In genomic region chr22:49788492-49788891, GRCh38 we compare ENCODE assay signal across 11 cellular contexts. TPM values are rescaled to one million over a fixed set of nuclear protein-coding genes. Genes with fewer than 3 reads are reported as not detected.
DNase-seq lines count a peak whose midpoint lies in the region; ATAC-seq, FAIRE-seq and TF ChIP-seq lines count a peak whose summit lies in the region.
"Had no signal": no experiment of that assay in that cellular context is flagged by ENCODE, and none has a peak within 500 bp of the region (broad histone marks: within the 10 kb centered on the region; RNA-seq: fewer than 3 reads in every experiment).

No MANE protein-coding gene starts in this region.

- peak overlapping the region; percentile 86 for H3K27ac Mint-ChIP-seq in T-helper 1 cell treated with Interleukin-12 subunit alpha and Interleukin-12 subunit beta and Interleukin-4 antibody, amounts not matched to agents 30 μg/mL and 1 μg/mL, for 36 hours
- peak overlapping the region; percentile 83 for H3K27ac Mint-ChIP-seq in central memory CD8-positive, alpha-beta T cell (ENCODE audit: low read depth)

- H3K4me3 ChIP-seq in kidney (ENCODE audit: low read length in 2 of 2) = no peak overlapping the region
- peak overlapping the region in 1 of 5 donors; percentile 50 for H3K4me3 ChIP-seq in subcutaneous abdominal adipose tissue (ENCODE audit: low read depth in 1 of 5, low read length in 5 of 5)

- H3K4me1 ChIP-seq in kidney (ENCODE audit: control insufficient read depth in 1 of 2, insufficient read depth in 1 of 2, low read depth in 1 of 2, low read length in 2 of 2) (peaks cover 5 to 19% of the 10 kb centered on the region in 2 donors), subcutaneous abdominal adipose tissue (ENCODE audit: control insufficient read depth in 5 of 5, insufficient read depth in 5 of 5, low read length in 5 of 5) (peaks cover 16 to 43% (median 38%) of the 10 kb centered on the region in 5 donors)

- H3K27ac ChIP-seq in kidney (ENCODE audit: low read depth in 2 of 2, low read length in 2 of 2) (peak overlapping the region in 1 of 2 donors; percentile 75), subcutaneous abdominal adipose tissue (ENCODE audit: low read depth, low read length) (peak overlapping the region; percentile 69)

- peaks cover 50% of the 10 kb centered on the region for H3K4me1 Mint-ChIP-seq in T-helper 1 cell treated with Interleukin-12 subunit alpha and Interleukin-12 subunit beta and Interleukin-4 antibody, amounts not matched to agents 30 μg/mL and 1 μg/mL, for 36 hours (ENCODE audit: low read depth)
- peaks cover 60% of the 10 kb centered on the region for H3K4me1 Mint-ChIP-seq in central memory CD8-positive, alpha-beta T cell

- ATAC-seq in central memory CD8-positive, alpha-beta T cell (replicated peaks; ENCODE audit: extremely low read depth, poor library complexity, severe bottlenecking) = no peak
- ATAC-seq in HG02970 (IDR thresholded peaks at IDR 0.05; ENCODE audit: low FRiP score, unreplicated experiment) = no peak
- ATAC-seq: stimulated activated memory B cell treated with anti-CD40 and anti-IgM and Interleukin-4, amounts not matched to agents 10 μg/mL and 1 μg/mL and 100 μg/mL, for 72 hours had no signal

- peaks cover 30 to 32% of the 10 kb centered on the region in 2 donors for H3K36me3 ChIP-seq in kidney (ENCODE audit: control insufficient read depth in 1 of 2, insufficient read depth in 2 of 2, low read length in 2 of 2)
- peaks cover 0 to 71% (median 61%) of the 10 kb centered on the region in 5 donors for H3K36me3 ChIP-seq in subcutaneous abdominal adipose tissue (ENCODE audit: control insufficient read depth in 5 of 5, insufficient read depth in 5 of 5, low read length in 5 of 5)

- intact Hi-C loops in kidney (cut with DNase I) = no loop called here

- H3K9ac ChIP-seq in kidney (ENCODE audit: low read length in 2 of 2) = no peak overlapping the region
- peak overlapping the region in 1 of 5 donors; percentile 6 for H3K9ac ChIP-seq in subcutaneous abdominal adipose tissue (ENCODE audit: low read length in 5 of 5)

- no peaks in the 10 kb centered on the region for H3K27me3 ChIP-seq in subcutaneous abdominal adipose tissue (ENCODE audit: control insufficient read depth in 5 of 5, insufficient read depth in 4 of 5, low read length in 5 of 5)

- no peaks in the 10 kb centered on the region for H3K9me3 Mint-ChIP-seq in T-helper 1 cell treated with Interleukin-12 subunit alpha and Interleukin-12 subunit beta and Interleukin-4 antibody, amounts not matched to agents 30 μg/mL and 1 μg/mL, for 36 hours
- H3K9me3 Mint-ChIP-seq in central memory CD8-positive, alpha-beta T cell = no peaks in the 10 kb centered on the region
- H3K9me3 Mint-ChIP-seq: stimulated activated memory B cell treated with anti-CD40 and anti-IgM and Interleukin-4, amounts not matched to agents 10 μg/mL and 1 μg/mL and 100 μg/mL, for 72 hours had no signal

- no peak overlapping the region for H3K4me3 Mint-ChIP-seq in T-helper 1 cell treated with Interleukin-12 subunit alpha and Interleukin-12 subunit beta and Interleukin-4 antibody, amounts not matched to agents 30 μg/mL and 1 μg/mL, for 36 hours
- H3K4me3 Mint-ChIP-seq in central memory CD8-positive, alpha-beta T cell = no peak overlapping the region
- H3K4me3 Mint-ChIP-seq: stimulated activated memory B cell treated with anti-CD40 and anti-IgM and Interleukin-4, amounts not matched to agents 10 μg/mL and 1 μg/mL and 100 μg/mL, for 72 hours had no signal

- TF ChIP-seq CTCF in kidney (IDR thresholded peaks at IDR 0.05; ENCODE audit: borderline replicate concordance, extremely low read depth, insufficient read depth) = no peak

- H3K9me3 ChIP-seq in kidney (ENCODE audit: control insufficient read depth in 1 of 2, low read length in 2 of 2) = no peaks in the 10 kb centered on the region
- no peaks in the 10 kb centered on the region for H3K9me3 ChIP-seq in subcutaneous abdominal adipose tissue (ENCODE audit: control insufficient read depth in 5 of 5, low read length in 5 of 5)

- DNase-seq in T-helper 1 cell (no peak), kidney (peak; percentile 93), globus pallidus (ENCODE audit: low spot score) (no peak), NCI-H2107 (lab: John Stamatoyannopoulos, UW) (no peak)
- no peak for DNase-seq in central memory CD8-positive, alpha-beta T cell (ENCODE audit: low spot score in 2 of 2)
- DNase-seq: 8988T, retina had no signal

- H3K36me3 Mint-ChIP-seq in T-helper 1 cell treated with Interleukin-12 subunit alpha and Interleukin-12 subunit beta and Interleukin-4 antibody, amounts not matched to agents 30 μg/mL and 1 μg/mL, for 36 hours (ENCODE audit: low read depth) = peaks cover 41% of the 10 kb centered on the region
- H3K36me3 Mint-ChIP-seq in central memory CD8-positive, alpha-beta T cell (ENCODE audit: insufficient read depth) = peaks cover 60% of the 10 kb centered on the region

- no peak for FAIRE-seq in kidney (lab: Jason Lieb, UNC)

- no peaks in the 10 kb centered on the region for H3K27me3 Mint-ChIP-seq in T-helper 1 cell treated with Interleukin-12 subunit alpha and Interleukin-12 subunit beta and Interleukin-4 antibody, amounts not matched to agents 30 μg/mL and 1 μg/mL, for 36 hours (ENCODE audit: low read depth)
- no peaks in the 10 kb centered on the region for H3K27me3 Mint-ChIP-seq in central memory CD8-positive, alpha-beta T cell
- H3K27me3 Mint-ChIP-seq: stimulated activated memory B cell treated with anti-CD40 and anti-IgM and Interleukin-4, amounts not matched to agents 10 μg/mL and 1 μg/mL and 100 μg/mL, for 72 hours had no signal

RNA-seq across cellular contexts. Expression of gene BRD1, which starts 39.2 kb away (rescaled TPM):
- 40.5 TPM for total RNA-seq in kidney
- 8.1 TPM for polyA plus RNA-seq in kidney (ENCODE audit: insufficient read depth, low read depth, low replicate concordance)
